10 cellular contexts compared by ENCODE assay signal in genomic region chr9:99109522-99109921, GRCh38. TPM values are rescaled to one million over a fixed set of nuclear protein-coding genes. Genes with fewer than 3 reads are reported as not detected.
A peak's percentile ranks its signal among the peaks of the same experiment; 100 is the strongest.
DNase-seq lines count a peak whose midpoint lies in the region; ATAC-seq and TF ChIP-seq lines count a peak whose summit lies in the region.
"Had no signal": no experiment of that assay in that cellular context is flagged by ENCODE, and none has a peak within 500 bp of the region (broad histone marks: within the 10 kb centered on the region; RNA-seq: fewer than 3 reads in every experiment).

No MANE protein-coding gene starts in this region.

- H3K27ac Mint-ChIP-seq in CD8-positive, alpha-beta memory T cell = peak overlapping the region; percentile 4 to 88 (median 71)

- CTCF ChIA-PET in CD8-positive, alpha-beta memory T cell (lab: Charles Lee) = no interaction called here

- TF ChIP-seq CTCF in NB4 (IDR thresholded peaks at IDR 0.05; ENCODE audit: low read depth, low read length) (no peak), foreskin keratinocyte (conservative IDR thresholded peaks at IDR 0.05) (no peak)

- H3K4me1 Mint-ChIP-seq in CD8-positive, alpha-beta memory T cell = peaks cover 83 to 87% (median 86%) of the 10 kb centered on the region in 3 donors

- no peaks in the 10 kb centered on the region for H3K27me3 Mint-ChIP-seq in CD8-positive, alpha-beta memory T cell

- peak overlapping the region; percentile 9 to 94 (median 68) for H3K4me3 Mint-ChIP-seq in CD8-positive, alpha-beta memory T cell

- no peak for DNase-seq in CD8-positive, alpha-beta memory T cell
- DNase-seq in NB4 (ENCODE audit: low read depth) (peak; percentile 93), cerebellum (ENCODE audit: low spot score) (peak; percentile 52), pons (ENCODE audit: low spot score) (peak; percentile 86), foreskin keratinocyte (no peak)
- DNase-seq in effector CD4-positive, alpha-beta T cell = no peak
- DNase-seq in stimulated activated CD4-positive, alpha-beta T cell treated with anti-CD3 and anti-CD28 coated beads, Interleukin-2, amount 100 ng/mL, for 48 hours = no peak
- DNase-seq: central memory CD4-positive, alpha-beta T cell; NCI-H1105 treated with DMSO at 0.1 percent for 48 hours had no signal

- ATAC-seq in HG02973 (IDR thresholded peaks at IDR 0.05; ENCODE audit: unreplicated experiment) = no peak
- no peak for ATAC-seq in foreskin keratinocyte

- peaks cover 83% of the 10 kb centered on the region for H3K4me1 ChIP-seq in CD8-positive, alpha-beta memory T cell (ENCODE audit: insufficient read depth, low read length)
- peaks cover 15% of the 10 kb centered on the region for H3K4me1 ChIP-seq in foreskin keratinocyte

- no peak overlapping the region for H3K4me3 ChIP-seq in CD8-positive, alpha-beta memory T cell (ENCODE audit: low read length)
- H3K4me3 ChIP-seq in NB4 (ENCODE audit: low read depth, low read length) = peak overlapping the region; percentile 80

- H3K27me3 ChIP-seq in CD8-positive, alpha-beta memory T cell (ENCODE audit: insufficient read depth, low read length, poor library complexity, severe bottlenecking) = no peaks in the 10 kb centered on the region
- no peaks in the 10 kb centered on the region for H3K27me3 ChIP-seq in foreskin keratinocyte

- POLR2A ChIA-PET in CD8-positive, alpha-beta memory T cell (lab: Charles Lee) = no interaction called here

- H3K27ac ChIP-seq in CD8-positive, alpha-beta memory T cell (ENCODE audit: low read depth, low read length) = no peak overlapping the region
- no peak overlapping the region for H3K27ac ChIP-seq in foreskin keratinocyte

- H3K9me3 Mint-ChIP-seq in CD8-positive, alpha-beta memory T cell = no peaks in the 10 kb centered on the region

- no peaks in the 10 kb centered on the region for H3K36me3 ChIP-seq in CD8-positive, alpha-beta memory T cell (ENCODE audit: insufficient read depth, low read length)

- TF ChIP-seq POLR2A in NB4 (IDR thresholded peaks at IDR 0.05; ENCODE audit: extremely low read depth, insufficient read length) = no peak

- peaks cover 0 to 6% (median 4%) of the 10 kb centered on the region in 3 donors for H3K36me3 Mint-ChIP-seq in CD8-positive, alpha-beta memory T cell

- no peaks in the 10 kb centered on the region for H3K9me3 ChIP-seq in CD8-positive, alpha-beta memory T cell (ENCODE audit: low read length)

RNA-seq across cellular contexts. Expression of gene TGFBR1, which starts 4.6 kb away (rescaled TPM):
- total RNA-seq in CD8-positive, alpha-beta memory T cell = 10 to 100 TPM; 36.6 to 41.9 TPM
- 34.4 TPM for polyA plus RNA-seq in CD8-positive, alpha-beta memory T cell
- 51.7 TPM for total RNA-seq in cerebellum
- 36.1 and 41.6 TPM in 2 replicates for total RNA-seq in foreskin keratinocyte
- 7.8 and 9.2 TPM in 2 replicates for polyA plus RNA-seq in foreskin keratinocyte

Comparison
In these comparisons a context has a peak if more than half of its experiments do, and no peak if none do; other contexts are left out.
1. DNase-seq: peak in NB4 (single experiment), cerebellum (single experiment) and pons (single experiment); none in CD8-positive, alpha-beta memory T cell (0 of 5), effector CD4-positive, alpha-beta T cell (single experiment), stimulated activated CD4-positive, alpha-beta T cell treated with anti-CD3 and anti-CD28 coated beads, Interleukin-2, amount 100 ng/mL, for 48 hours (0 of 2) and foreskin keratinocyte (0 of 2).